In genomic region chr16:84144859-84145639, GRCh38 we compare ENCODE assay signal across 8 cellular contexts. TPM values are rescaled to one million over a fixed set of nuclear protein-coding genes. Genes with fewer than 3 reads are reported as not detected.
DNase-seq lines count a peak whose midpoint lies in the region; ATAC-seq and TF ChIP-seq lines count a peak whose summit lies in the region.

DNAAF1 (plus strand) TSS chr16:84145308; CDS start chr16:84145441, 133 bp downstream.
HSDL1 (minus strand) TSS chr16:84145177; CDS start chr16:84131321, 13,856 bp downstream.

- DNase-seq in NCI-H526 treated with DMSO at 0.1 percent for 48 hours (lab: John Stamatoyannopoulos, UW) (peak; percentile 33), ecto neural progenitor cell (ENCODE audit: low spot score) (peak; percentile 97), lung (ENCODE audit: low spot score) (peak; percentile 93)
- peak; percentile 92 for DNase-seq in activated CD4-positive, alpha-beta T cell treated with anti-CD3 and anti-CD28 coated beads, Interleukin-2, amount 50 U/mL, for 48 hours
- peak; percentile 90 to 95 for DNase-seq in stimulated activated CD4-positive, alpha-beta T cell treated with anti-CD3 and anti-CD28 coated beads, Interleukin-4, amount 100 ng/mL, for 48 hours (ENCODE audit: low read depth in 2 of 2)

- 0 to 1% methylated on average over 79 to 89 of the region's 89 CpGs for WGBS in lung, 2 donors

- H3K9ac ChIP-seq in BLaER1 = peak within 1 kb of the TSS; percentile 76

- H3K27me3 ChIP-seq in BLaER1 (no peaks in the 10 kb centered on the region), lung (ENCODE audit: control insufficient read depth, insufficient read depth) (no peaks in the 10 kb centered on the region)

- H4K20me1 ChIP-seq in BLaER1 = peaks cover 40% of the 10 kb centered on the region

- H3K36me3 ChIP-seq in BLaER1 (no peaks in the 10 kb centered on the region), lung (ENCODE audit: control insufficient read depth in 2 of 2, insufficient read depth in 2 of 2, low read length in 2 of 2) (no peaks in the 10 kb centered on the region)

- peak; percentile 63 for TF ChIP-seq POLR2A in GM19099 (IDR thresholded peaks at IDR 0.05; ENCODE audit: extremely low read depth, insufficient read length, low read depth)

- H3K9me3 ChIP-seq in BLaER1 (no peaks in the 10 kb centered on the region), lung (ENCODE audit: control insufficient read depth in 2 of 2, insufficient read depth in 1 of 2, low read length in 1 of 2) (no peaks in the 10 kb centered on the region)

- H3K4me3 ChIP-seq in BLaER1 (peak within 1 kb of the TSS; percentile 79), lung (peak within 1 kb of the TSS; percentile 66)

- H3K4me1 ChIP-seq in BLaER1 (peaks cover 24% of the 10 kb centered on the region), lung (ENCODE audit: control insufficient read depth in 2 of 2, insufficient read depth in 2 of 2, low read length in 2 of 2) (peaks cover 0 to 5% of the 10 kb centered on the region in 2 donors)

- peak within 1 kb of the TSS; percentile 70 for H3K27ac ChIP-seq in BLaER1
- peak within 1 kb of the TSS; percentile 52 to 56 for H3K27ac ChIP-seq in lung (ENCODE audit: low read depth in 1 of 2, low read length in 1 of 2)

- peak within 1 kb of the TSS; percentile 98 for H3K4me2 ChIP-seq in BLaER1

- ATAC-seq in HG03354 (IDR thresholded peaks at IDR 0.05; ENCODE audit: poor library complexity, severe bottlenecking, unreplicated experiment) (peak; percentile 80), lung (ENCODE audit: insufficient read depth, low FRiP score) (peak; percentile 98)

- no peak for TF ChIP-seq CTCF in lung (IDR thresholded peaks at IDR 0.05; ENCODE audit: control extremely low read depth, extremely low read depth)

RNA-seq across cellular contexts. Expression of gene DNAAF1, which starts in this region (rescaled TPM):
- total RNA-seq in lung = 10 to 100 TPM; 12.5 to 38.5 TPM
- polyA plus RNA-seq in lung = 10 to 100 TPM; 11.5 to 12.3 TPM

RNA-seq across cellular contexts. Expression of gene HSDL1, which starts in this region (rescaled TPM):
- total RNA-seq in lung = 10 to 100 TPM; 17.4 to 41.3 TPM
- 10 to 100 TPM; 12.6 to 16.0 TPM for polyA plus RNA-seq in lung

Comparison
In these comparisons a context has a peak if more than half of its experiments do, and no peak if none do; other contexts are left out.
1. Peak in every context shown above with its lines: DNase-seq, ATAC-seq, H3K4me3 ChIP-seq and H3K27ac ChIP-seq.
2. DNase-seq: peak in every context shown above with its lines; median percentile 97 in ecto neural progenitor cell; 93 in lung; 92 in stimulated activated CD4-positive, alpha-beta T cell treated with anti-CD3 and anti-CD28 coated beads, Interleukin-4, amount 100 ng/mL, for 48 hours; 92 in activated CD4-positive, alpha-beta T cell treated with anti-CD3 and anti-CD28 coated beads, Interleukin-2, amount 50 U/mL, for 48 hours; 33 in NCI-H526 treated with DMSO at 0.1 percent for 48 hours.